9 cellular contexts compared by ENCODE assay signal in genomic region chr1:70685300-70686286, GRCh38.
DNase-seq lines count a peak whose midpoint lies in the region; FAIRE-seq and TF ChIP-seq lines count a peak whose summit lies in the region.
"Had no signal": no experiment of that assay in that cellular context is flagged by ENCODE, and none has a peak within 500 bp of the region (broad histone marks: within the 10 kb centered on the region; RNA-seq: fewer than 3 reads in every experiment).

No MANE protein-coding gene starts in this region.

- DNase-seq in NCI-H2081 (lab: John Stamatoyannopoulos, UW), result peak; percentile 57 to 71
- no peak for DNase-seq in NCI-H2081 treated with DMSO at 0.1 percent for 48 hours (lab: John Stamatoyannopoulos, UW)
- peak; percentile 43 for DNase-seq in RPMI7951 (ENCODE audit: low read depth)
- peak; percentile 81 for DNase-seq in adipocyte (ENCODE audit: low read depth)
- peak; percentile 78 for DNase-seq in hepatocyte (ENCODE audit: low spot score)
- DNase-seq in small intestine, result peak; percentile 66

- H3K9me3 ChIP-seq in HEK293 (ENCODE audit: control insufficient read depth, insufficient read depth, low read depth, low read length) (no peaks in the 10 kb centered on the region), adipocyte (ENCODE audit: control insufficient read depth, low read length) (no peaks in the 10 kb centered on the region), hepatocyte (ENCODE audit: low read depth) (no peaks in the 10 kb centered on the region), small intestine (ENCODE audit: control insufficient read depth, low read depth) (no peaks in the 10 kb centered on the region)
- H3K9me3 ChIP-seq: BLaER1 had no signal

- H3K4me3 ChIP-seq in HEK293 (ENCODE audit: low read depth, low read length), result no peak overlapping the region
- no peak overlapping the region for H3K4me3 ChIP-seq in adipocyte (ENCODE audit: low read length)
- no peak overlapping the region for H3K4me3 ChIP-seq in hepatocyte
- no peak overlapping the region for H3K4me3 ChIP-seq in small intestine (ENCODE audit: low read depth in 1 of 2, low read length in 2 of 2)
- H3K4me3 ChIP-seq: BLaER1 had no signal

- H2AFZ ChIP-seq in hepatocyte, result no peak overlapping the region

- TF ChIP-seq CTCF in HEK293 (tag by site-specific recombination; IDR thresholded peaks at IDR 0.05), result peak; percentile 60; the same call in 1 of the 2 replicates
- peak; percentile 89 for TF ChIP-seq CTCF in LNCAP (IDR thresholded peaks at IDR 0.05)
- peak; percentile 65 for TF ChIP-seq CTCF in hepatocyte (IDR thresholded peaks at IDR 0.05; ENCODE audit: poor library complexity)

- H3K4me1 ChIP-seq in HEK293 (ENCODE audit: control insufficient read depth, insufficient read depth, low read length) (no peaks in the 10 kb centered on the region), adipocyte (ENCODE audit: control insufficient read depth, insufficient read depth, low read length) (peaks cover 16% of the 10 kb centered on the region), hepatocyte (ENCODE audit: insufficient read depth) (no peaks in the 10 kb centered on the region), small intestine (ENCODE audit: control insufficient read depth in 2 of 2, insufficient read depth in 1 of 2, low read depth in 1 of 2, low read length in 1 of 2) (no peaks in the 10 kb centered on the region)
- H3K4me1 ChIP-seq: BLaER1 had no signal

- no peaks in the 10 kb centered on the region for H4K20me1 ChIP-seq in hepatocyte (ENCODE audit: insufficient read depth, poor library complexity, severe bottlenecking)
- H4K20me1 ChIP-seq: BLaER1 had no signal

- 73% methylated on average over 13 of the region's 13 CpGs for WGBS in hepatocyte (ENCODE audit: low lambda C conversion rate, missing lambda C conversion rate)
- 68 to 85% (median 76%) methylated on average over 11 to 13 of the region's 13 CpGs for WGBS in small intestine, 3 donors

- no peaks in the 10 kb centered on the region for H3K9me2 ChIP-seq in hepatocyte (replicated peaks; ENCODE audit: insufficient read depth)

- H3K27me3 ChIP-seq in adipocyte (replicated peaks; ENCODE audit: control insufficient read depth, insufficient read depth, low read length) (no peaks in the 10 kb centered on the region), hepatocyte (no peaks in the 10 kb centered on the region), small intestine (ENCODE audit: control insufficient read depth in 2 of 2, insufficient read depth in 2 of 2, low read length in 2 of 2) (no peaks in the 10 kb centered on the region)
- H3K27me3 ChIP-seq: BLaER1 had no signal

- H3K36me3 ChIP-seq in HEK293 (ENCODE audit: control insufficient read depth in 2 of 2, insufficient read depth in 1 of 2, low read length in 2 of 2) (no peaks in the 10 kb centered on the region), adipocyte (ENCODE audit: control insufficient read depth, insufficient read depth, low read length, severe bottlenecking) (no peaks in the 10 kb centered on the region), hepatocyte (replicated peaks; ENCODE audit: insufficient read depth, low read depth) (no peaks in the 10 kb centered on the region), small intestine (ENCODE audit: control insufficient read depth in 2 of 2, insufficient read depth in 2 of 2, low read length in 2 of 2) (no peaks in the 10 kb centered on the region)
- H3K36me3 ChIP-seq: BLaER1 had no signal

- no peaks in the 10 kb centered on the region for H3K79me2 ChIP-seq in hepatocyte

- CTCF ChIA-PET in HEK293 (lab: Yijun Ruan, JAX), result interaction anchor here (0.5 to 1.5 kb wide), 12 partner anchors 8 to 1502 kb away, joined by 3 to 6 read pairs (median 4); no protein-coding TSS in a partner anchor

- H3K9ac ChIP-seq in adipocyte (ENCODE audit: low read length), result peak overlapping the region; percentile 33
- H3K9ac ChIP-seq: BLaER1 had no signal

- POLR2A ChIA-PET in HEK293 (lab: Yijun Ruan, JAX), result no interaction called here

- FAIRE-seq in small intestine (lab: Jason Lieb, UNC), result no peak

- H3K4me2 ChIP-seq in hepatocyte, result no peak overlapping the region
- H3K4me2 ChIP-seq: BLaER1 had no signal

- no peak overlapping the region for H3K27ac ChIP-seq in HEK293 (ENCODE audit: extremely low read depth, low read depth, low read length)
- no peak overlapping the region for H3K27ac ChIP-seq in hepatocyte
- H3K27ac ChIP-seq in small intestine (ENCODE audit: low read depth in 1 of 2, low read length in 1 of 2), result no peak overlapping the region
- H3K27ac ChIP-seq: BLaER1 had no signal

TF ChIP-seq in HEK293, 187 proteins besides CTCF, POLR2A, EP300 and RAD21:
- TF ChIP-seq ZNF777 (tag by site-specific recombination; IDR thresholded peaks at IDR 0.05; ENCODE audit: borderline replicate concordance), result no peak
- TF ChIP-seq ZNF654 (tag by site-specific recombination; IDR thresholded peaks at IDR 0.05; ENCODE audit: low read depth), result peak; percentile 73
- peak; percentile 84 for TF ChIP-seq ZNF2 (tag by site-specific recombination; IDR thresholded peaks at IDR 0.05)
- no peak for TF ChIP-seq TSHZ1 (tag by site-specific recombination; IDR thresholded peaks at IDR 0.05; ENCODE audit: borderline replicate concordance)
